ENCODE assay signal across 11 cellular contexts in genomic region chrX:4263005-4263404, GRCh38.
DNase-seq lines count a peak whose midpoint lies in the region; ATAC-seq, FAIRE-seq and TF ChIP-seq lines count a peak whose summit lies in the region.
"Had no signal": no experiment of that assay in that cellular context is flagged by ENCODE, and none has a peak within 500 bp of the region (broad histone marks: within the 10 kb centered on the region; RNA-seq: fewer than 3 reads in every experiment).

No MANE protein-coding gene starts in this region.

- H3K23ac ChIP-seq in mesenchymal stem cell (ENCODE audit: low read length in 2 of 2), result no peak overlapping the region

- H4K20me1 ChIP-seq in DND-41 (ENCODE audit: insufficient read depth, low read length) (no peaks in the 10 kb centered on the region), osteoblast (ENCODE audit: insufficient read depth, low read length) (no peaks in the 10 kb centered on the region)

- H3K18ac ChIP-seq in mesenchymal stem cell (ENCODE audit: low read depth in 1 of 2, low read length in 2 of 2), result no peak overlapping the region

- POLR2A ChIA-PET in RWPE1 (lab: Yijun Ruan, JAX; ENCODE audit: low non-redundant PET), result no interaction called here

- H3K4me3 ChIP-seq in DND-41 (ENCODE audit: low read depth in 1 of 2, low read length in 2 of 2) (no peak overlapping the region), mesenchymal stem cell (ENCODE audit: insufficient read depth in 1 of 2, low read depth in 1 of 2, low read length in 2 of 2) (no peak overlapping the region), osteoblast (ENCODE audit: insufficient read depth, low read length) (no peak overlapping the region)

- no peak overlapping the region for H2BK12ac ChIP-seq in mesenchymal stem cell (ENCODE audit: low read length in 2 of 2)

- peak; percentile 38 for TF ChIP-seq CTCF in DND-41 (IDR thresholded peaks at IDR 0.05; ENCODE audit: borderline replicate concordance, extremely low read depth, low read length, poor library complexity, severe bottlenecking)
- no peak for TF ChIP-seq CTCF in RWPE1 (conservative IDR thresholded peaks at IDR 0.05; ENCODE audit: low read depth)
- no peak for TF ChIP-seq CTCF in osteoblast (IDR thresholded peaks at IDR 0.05; ENCODE audit: extremely low read depth, low read depth, low read length)

- H2BK15ac ChIP-seq in mesenchymal stem cell (ENCODE audit: low read depth, poor library complexity, severe bottlenecking), result no peak overlapping the region

- H3K9me3 ChIP-seq in DND-41 (ENCODE audit: insufficient read depth, low read length, severe bottlenecking), result no peaks in the 10 kb centered on the region
- H3K9me3 ChIP-seq in mesenchymal stem cell (ENCODE audit: control insufficient read depth, low read length), result peaks cover 3% of the 10 kb centered on the region
- no peaks in the 10 kb centered on the region for H3K9me3 ChIP-seq in osteoblast (ENCODE audit: low read depth, low read length)

- no peak overlapping the region for H4K91ac ChIP-seq in mesenchymal stem cell (ENCODE audit: low read length)

- H2BK120ac ChIP-seq in mesenchymal stem cell (ENCODE audit: low read depth, low read length), result no peak overlapping the region

- no peaks in the 10 kb centered on the region for H3K27me3 ChIP-seq in DND-41 (ENCODE audit: insufficient read depth, low read length, poor library complexity)
- no peaks in the 10 kb centered on the region for H3K27me3 ChIP-seq in mesenchymal stem cell (ENCODE audit: control insufficient read depth in 1 of 2, insufficient read depth in 1 of 2, low read length in 2 of 2)
- H3K27me3 ChIP-seq in osteoblast (ENCODE audit: insufficient read depth, low read length), result no peaks in the 10 kb centered on the region

- no peaks in the 10 kb centered on the region for H3K79me1 ChIP-seq in mesenchymal stem cell (replicated peaks; ENCODE audit: low read length, poor library complexity, severe bottlenecking)

- CTCF ChIA-PET in RWPE1 (lab: Yijun Ruan, JAX), result interaction anchor here (0.8 kb wide), 1 partner anchor 967 kb away, joined by 5 read pairs; no protein-coding TSS in a partner anchor

- H3K36me3 ChIP-seq in DND-41 (ENCODE audit: insufficient read depth, low read length), result no peaks in the 10 kb centered on the region
- no peaks in the 10 kb centered on the region for H3K36me3 ChIP-seq in mesenchymal stem cell (ENCODE audit: control insufficient read depth in 1 of 2, insufficient read depth in 2 of 2, low read depth in 1 of 2, low read length in 2 of 2)
- no peaks in the 10 kb centered on the region for H3K36me3 ChIP-seq in osteoblast (ENCODE audit: insufficient read depth, low read length)

- H3K27ac ChIP-seq in DND-41 (ENCODE audit: low read length) (no peak overlapping the region), RWPE1 (no peak overlapping the region), mesenchymal stem cell (ENCODE audit: low read length, poor library complexity, severe bottlenecking) (no peak overlapping the region), osteoblast (ENCODE audit: low read depth, low read length) (no peak overlapping the region)

- H3K4me1 ChIP-seq in DND-41 (ENCODE audit: insufficient read depth, low read length) (no peaks in the 10 kb centered on the region), mesenchymal stem cell (ENCODE audit: control insufficient read depth, insufficient read depth, low read depth, low read length) (no peaks in the 10 kb centered on the region), osteoblast (ENCODE audit: insufficient read depth, low read length) (no peaks in the 10 kb centered on the region)

- H3K14ac ChIP-seq in mesenchymal stem cell (ENCODE audit: low read length in 2 of 2), result no peak overlapping the region

- H3K4me2 ChIP-seq in DND-41 (ENCODE audit: insufficient read depth, low read length) (no peak overlapping the region), mesenchymal stem cell (ENCODE audit: low read length, poor library complexity, severe bottlenecking) (no peak overlapping the region), osteoblast (ENCODE audit: insufficient read depth, low read length) (no peak overlapping the region)

- no peak for FAIRE-seq in RCC 7860 (lab: Jason Lieb, UNC)

- no peak overlapping the region for H3K4ac ChIP-seq in mesenchymal stem cell (ENCODE audit: low read depth in 1 of 2, low read length in 2 of 2)

- H3K79me2 ChIP-seq in DND-41 (ENCODE audit: insufficient read depth, low read length) (no peaks in the 10 kb centered on the region), osteoblast (ENCODE audit: insufficient read depth, low read length) (no peaks in the 10 kb centered on the region)

- no peak overlapping the region for H3K9ac ChIP-seq in DND-41 (ENCODE audit: low read depth, low read length)
- no peak overlapping the region for H3K9ac ChIP-seq in mesenchymal stem cell (ENCODE audit: low read length)

- no peak for ATAC-seq in DND-41 (ENCODE audit: insufficient read depth, low read depth)
- peak; percentile 70 for ATAC-seq in HG02885 (IDR thresholded peaks at IDR 0.05; ENCODE audit: poor library complexity, unreplicated experiment)
- no peak for ATAC-seq in GM21619 (IDR thresholded peaks at IDR 0.05; ENCODE audit: unreplicated experiment)
- ATAC-seq: sciatic nerve had no signal

- no peak overlapping the region for H2BK5ac ChIP-seq in mesenchymal stem cell (ENCODE audit: low read depth, low read length, poor library complexity, severe bottlenecking)

- DNase-seq in DND-41, result no peak
- peak; percentile 5 for DNase-seq in RCC 7860 (ENCODE audit: low spot score)
- DNase-seq in kidney tubule cell (ENCODE audit: low spot score), result peak; percentile 7
- DNase-seq in RWPE1 (ENCODE audit: low spot score), result no peak
- no peak for DNase-seq in mesenchymal stem cell
- DNase-seq in osteoblast (ENCODE audit: insufficient read length, low spot score, missing footprints), result no peak
- DNase-seq: amygdala, SIG-M5 had no signal

- no CpG with 5 or more reads among the region's 7 CpGs for WGBS in mesenchymal stem cell

- H2AFZ ChIP-seq in DND-41 (ENCODE audit: low read depth, low read length), result no peak overlapping the region
- no peak overlapping the region for H2AFZ ChIP-seq in mesenchymal stem cell (ENCODE audit: low read depth, low read length)
- H2AFZ ChIP-seq in osteoblast (ENCODE audit: low read length), result no peak overlapping the region

- no peak overlapping the region for H4K8ac ChIP-seq in mesenchymal stem cell (ENCODE audit: low read length)

- H2AK5ac ChIP-seq in mesenchymal stem cell (ENCODE audit: low read length, severe bottlenecking), result no peak overlapping the region

Comparison
In these comparisons a context has a peak if more than half of its experiments do, and no peak if none do; other contexts are left out.
1. DNase-seq: peak in RCC 7860 (single experiment) and kidney tubule cell (single experiment); none in DND-41 (single experiment), RWPE1 (single experiment), mesenchymal stem cell (single experiment) and osteoblast (single experiment).